2 cellular contexts compared by ENCODE assay signal in genomic region chrX:38346150-38346549, GRCh38.
A peak's percentile ranks its signal among the peaks of the same experiment; 100 is the strongest.
TF ChIP-seq lines count a peak whose summit lies in the region.

No MANE protein-coding gene starts in this region.

TF ChIP-seq in HepG2, 621 proteins besides CTCF, POLR2A, EP300 and RAD21:
- no peak for TF ChIP-seq ZNF337 (CRISPR knock-in tag; IDR thresholded peaks at IDR 0.05; ENCODE audit: borderline replicate concordance, low read depth)
- peak; percentile 73 for TF ChIP-seq MAFF (IDR thresholded peaks at IDR 0.05; ENCODE audit: low read depth, low read length)
- TF ChIP-seq, protein P1, sequence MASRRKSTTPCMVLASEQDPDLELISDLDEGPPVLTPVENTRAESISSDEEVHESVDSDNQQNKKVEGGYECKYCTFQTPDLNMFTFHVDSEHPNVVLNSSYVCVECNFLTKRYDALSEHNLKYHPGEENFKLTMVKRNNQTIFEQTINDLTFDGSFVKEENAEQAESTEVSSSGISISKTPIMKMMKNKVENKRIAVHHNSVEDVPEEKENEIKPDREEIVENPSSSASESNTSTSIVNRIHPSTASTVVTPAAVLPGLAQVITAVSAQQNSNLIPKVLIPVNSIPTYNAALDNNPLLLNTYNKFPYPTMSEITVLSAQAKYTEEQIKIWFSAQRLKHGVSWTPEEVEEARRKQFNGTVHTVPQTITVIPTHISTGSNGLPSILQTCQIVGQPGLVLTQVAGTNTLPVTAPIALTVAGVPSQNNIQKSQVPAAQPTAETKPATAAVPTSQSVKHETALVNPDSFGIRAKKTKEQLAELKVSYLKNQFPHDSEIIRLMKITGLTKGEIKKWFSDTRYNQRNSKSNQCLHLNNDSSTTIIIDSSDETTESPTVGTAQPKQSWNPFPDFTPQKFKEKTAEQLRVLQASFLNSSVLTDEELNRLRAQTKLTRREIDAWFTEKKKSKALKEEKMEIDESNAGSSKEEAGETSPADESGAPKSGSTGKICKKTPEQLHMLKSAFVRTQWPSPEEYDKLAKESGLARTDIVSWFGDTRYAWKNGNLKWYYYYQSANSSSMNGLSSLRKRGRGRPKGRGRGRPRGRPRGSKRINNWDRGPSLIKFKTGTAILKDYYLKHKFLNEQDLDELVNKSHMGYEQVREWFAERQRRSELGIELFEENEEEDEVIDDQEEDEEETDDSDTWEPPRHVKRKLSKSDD (CRISPR knock-in tag; IDR thresholded peaks at IDR 0.05; ENCODE audit: low read depth), result no peak
- TF ChIP-seq MAFK (conservative IDR thresholded peaks at IDR 0.05 in 1 of 2, IDR thresholded peaks at IDR 0.05 in 1 of 2; ENCODE audit: low read length in 2 of 2), result peak; percentile 73 to 82

TF ChIP-seq in H1, 55 proteins besides CTCF, POLR2A, EP300 and RAD21:
- TF ChIP-seq MAFK (IDR thresholded peaks at IDR 0.05; ENCODE audit: low read depth, low read length), result 0 out of 2 replicates have a peak, but pooled peaks have one; percentile 3
- no peak for TF ChIP-seq TEAD4 (IDR thresholded peaks at IDR 0.05; ENCODE audit: low read depth, low read length)
